13 cellular contexts compared by ENCODE assay signal in genomic region chr7:81812514-81813472, GRCh38. TPM values are rescaled to one million over a fixed set of nuclear protein-coding genes. Genes with fewer than 3 reads are reported as not detected.
A peak's percentile ranks its signal among the peaks of the same experiment; 100 is the strongest.
DNase-seq lines count a peak whose midpoint lies in the region; ATAC-seq lines count a peak whose summit lies in the region.
"Had no signal": no experiment of that assay in that cellular context is flagged by ENCODE, and none has a peak within 500 bp of the region (broad histone marks: within the 10 kb centered on the region; RNA-seq: fewer than 3 reads in every experiment).

No MANE protein-coding gene starts in this region.

- no peak overlapping the region for H3K4me3 Mint-ChIP-seq in activated CD8-positive, alpha-beta T cell treated with anti-CD3 and anti-CD28 coated beads, Interleukin-2, amount 10 ng/mL, durations not matched to agents 7 days and 5 days
- H3K4me3 Mint-ChIP-seq: nephron had no signal

- POLR2A ChIA-PET in activated CD8-positive, alpha-beta T cell treated with anti-CD3 and anti-CD28 coated beads, Interleukin-2, amount 10 ng/mL, durations not matched to agents 7 days and 5 days (lab: Charles Lee): no interaction called here

- DNase-seq in NCI-H2171 (lab: John Stamatoyannopoulos, UW) (peak; percentile 22), GF-D8 (lab: John Stamatoyannopoulos, UW) (no peak), amniotic stem cell (lab: John Stamatoyannopoulos, UW) (no peak), AG20443 (ENCODE audit: low spot score) (no peak)
- no peak for DNase-seq in activated CD8-positive, alpha-beta T cell treated with anti-CD3 and anti-CD28 coated beads, Interleukin-2, amount 10 ng/mL, durations not matched to agents 7 days and 5 days
- DNase-seq: activated CD4-positive, alpha-beta T cell treated with anti-CD3 and anti-CD28 coated beads, Interleukin-2, amount 50 U/mL, for 1 hour; GM23248; SK-N-SH; trophoblast cell had no signal

- H3K27me3 Mint-ChIP-seq in activated CD8-positive, alpha-beta T cell treated with anti-CD3 and anti-CD28 coated beads, Interleukin-2, amount 10 ng/mL, durations not matched to agents 7 days and 5 days (ENCODE audit: low read depth): no peaks in the 10 kb centered on the region

- peak; percentile 79 for ATAC-seq in GM18511 (IDR thresholded peaks at IDR 0.05; ENCODE audit: unreplicated experiment)
- peak; percentile 84 for ATAC-seq in GM21381 (IDR thresholded peaks at IDR 0.05; ENCODE audit: unreplicated experiment)
- ATAC-seq in HG03064 (IDR thresholded peaks at IDR 0.05; ENCODE audit: low read depth, unreplicated experiment): peak; percentile 95
- no peak for ATAC-seq in activated CD8-positive, alpha-beta T cell treated with anti-CD3 and anti-CD28 coated beads, Interleukin-2, amount 10 ng/mL, durations not matched to agents 7 days and 5 days

- CTCF ChIA-PET in activated CD8-positive, alpha-beta T cell treated with anti-CD3 and anti-CD28 coated beads, Interleukin-2, amount 10 ng/mL, durations not matched to agents 7 days and 5 days (lab: Charles Lee): no interaction called here

- H3K36me3 Mint-ChIP-seq in activated CD8-positive, alpha-beta T cell treated with anti-CD3 and anti-CD28 coated beads, Interleukin-2, amount 10 ng/mL, durations not matched to agents 7 days and 5 days (ENCODE audit: low read depth): no peaks in the 10 kb centered on the region

- no peaks in the 10 kb centered on the region for H3K9me3 Mint-ChIP-seq in activated CD8-positive, alpha-beta T cell treated with anti-CD3 and anti-CD28 coated beads, Interleukin-2, amount 10 ng/mL, durations not matched to agents 7 days and 5 days (ENCODE audit: insufficient read depth)
- H3K9me3 Mint-ChIP-seq: nephron had no signal

- no peaks in the 10 kb centered on the region for H3K4me1 Mint-ChIP-seq in activated CD8-positive, alpha-beta T cell treated with anti-CD3 and anti-CD28 coated beads, Interleukin-2, amount 10 ng/mL, durations not matched to agents 7 days and 5 days (ENCODE audit: low read depth)

- H3K27ac Mint-ChIP-seq in activated CD8-positive, alpha-beta T cell treated with anti-CD3 and anti-CD28 coated beads, Interleukin-2, amount 10 ng/mL, durations not matched to agents 7 days and 5 days: no peak overlapping the region
- H3K27ac Mint-ChIP-seq: nephron had no signal

RNA-seq across cellular contexts. Expression of gene HGF, which starts 42.9 kb away (rescaled TPM):
- not detected for total RNA-seq in activated CD8-positive, alpha-beta T cell treated with anti-CD3 and anti-CD28 coated beads, Interleukin-2, amount 10 ng/mL, durations not matched to agents 7 days and 5 days
